Comparison of ENCODE assay signal across 31 cellular contexts in genomic region chr2:126912201-126912600, GRCh38. TPM values are rescaled to one million over a fixed set of nuclear protein-coding genes. Genes with fewer than 3 reads are reported as not detected.
"Had no signal": no experiment of that assay in that cellular context is flagged by ENCODE, and none has a peak within 500 bp of the region (broad histone marks: within the 10 kb centered on the region; RNA-seq: fewer than 3 reads in every experiment).

No MANE protein-coding gene starts in this region.

- H2AFZ ChIP-seq: hepatocyte, parathyroid adenoma had no signal

- H3K4me3 ChIP-seq: gastroesophageal sphincter, heart left ventricle, hepatocyte, left lung, lower lobe of right lung, mucosa of descending colon, prostate gland, skin epidermis, spleen, testis, tibial artery had no signal

- H3K4me3 Mint-ChIP-seq: dendritic cell treated with granulocyte-macrophage colony-stimulating factor and Interleukin-4, amounts not matched to agents 40 ng/mL and 50 ng/mL, for 4 days; mesothelial cell of epicardium; naive B cell; natural killer cell treated with Interleukin-12 subunit alpha and Interleukin-12 subunit beta and Interleukin-15 and Interleukin-18, amount 100 ng/mL, for 72 hours; neural crest cell; stimulated activated memory B cell treated with anti-CD40 and anti-IgM and Interleukin-4, amounts not matched to agents 10 μg/mL and 1 μg/mL and 100 μg/mL, for 72 hours; type B pancreatic cell had no signal

- H3K27ac ChIP-seq: gastroesophageal sphincter, heart left ventricle, hepatocyte, left lung, lower lobe of right lung, neutrophil, parathyroid adenoma, prostate gland, skin epidermis, spleen, testis, tibial artery had no signal

- DNase-seq: effector CD8-positive, alpha-beta T cell; foreskin fibroblast; heart left ventricle; left cardiac atrium; left lung; lower lobe of right lung; mucosa of descending colon; naive B cell; right cardiac atrium; spleen; stimulated activated CD4-positive, alpha-beta T cell treated with anti-CD3 and anti-CD28 coated beads, Interleukin-4, amount 100 ng/mL, for 4 hours; stimulated activated naive CD8-positive, alpha-beta T cell treated with anti-CD3 and anti-CD28 coated beads, Interleukin-15, Interleukin-2, amounts not matched to agents 100 U/mL and 50 U/mL, for 24 hours; substantia nigra; testis had no signal

- H3K36me3 ChIP-seq: gastroesophageal sphincter, heart left ventricle, left lung, lower lobe of right lung, neutrophil, prostate gland, spleen, tibial artery had no signal

- H3K79me2 ChIP-seq: hepatocyte, parathyroid adenoma had no signal

- H3K4me1 ChIP-seq: gastroesophageal sphincter, heart left ventricle, left lung, lower lobe of right lung, parathyroid adenoma, prostate gland, spleen, testis, tibial artery had no signal

- H3K27me3 ChIP-seq: neutrophil, testis, tibial artery had no signal

- H3K9me3 ChIP-seq: gastroesophageal sphincter, heart left ventricle, left lung, lower lobe of right lung, mucosa of descending colon, neutrophil, prostate gland, spleen, testis, tibial artery had no signal

- H3K27me3 Mint-ChIP-seq: dendritic cell treated with granulocyte-macrophage colony-stimulating factor and Interleukin-4, amounts not matched to agents 40 ng/mL and 50 ng/mL, for 4 days had no signal

- H3K4me2 ChIP-seq: hepatocyte had no signal

- H3K4me1 Mint-ChIP-seq: neural crest cell; stimulated activated memory B cell treated with anti-CD40 and anti-IgM and Interleukin-4, amounts not matched to agents 10 μg/mL and 1 μg/mL and 100 μg/mL, for 72 hours had no signal

- H3K36me3 Mint-ChIP-seq: mesothelial cell of epicardium; naive B cell; natural killer cell treated with Interleukin-12 subunit alpha and Interleukin-12 subunit beta and Interleukin-15 and Interleukin-18, amount 100 ng/mL, for 72 hours; stimulated activated memory B cell treated with anti-CD40 and anti-IgM and Interleukin-4, amounts not matched to agents 10 μg/mL and 1 μg/mL and 100 μg/mL, for 72 hours; type B pancreatic cell had no signal

- H3K9me3 Mint-ChIP-seq: dendritic cell treated with granulocyte-macrophage colony-stimulating factor and Interleukin-4, amounts not matched to agents 40 ng/mL and 50 ng/mL, for 4 days; mesothelial cell of epicardium; natural killer cell treated with Interleukin-12 subunit alpha and Interleukin-12 subunit beta and Interleukin-15 and Interleukin-18, amount 100 ng/mL, for 72 hours; neural crest cell; stimulated activated memory B cell treated with anti-CD40 and anti-IgM and Interleukin-4, amounts not matched to agents 10 μg/mL and 1 μg/mL and 100 μg/mL, for 72 hours; type B pancreatic cell had no signal

- ATAC-seq: gastroesophageal sphincter; heart left ventricle; left cardiac atrium; left lung; lower lobe of right lung; mucosa of descending colon; natural killer cell treated with Interleukin-12 subunit alpha and Interleukin-12 subunit beta and Interleukin-15 and Interleukin-18, amount 100 ng/mL, for 72 hours; right cardiac atrium; stimulated activated memory B cell treated with anti-CD40 and anti-IgM and Interleukin-4, amounts not matched to agents 10 μg/mL and 1 μg/mL and 100 μg/mL, for 72 hours; stimulated activated naive CD8-positive, alpha-beta T cell treated with anti-CD3 and anti-CD28 coated beads, Interleukin-15, Interleukin-2, amounts not matched to agents 100 U/mL and 50 U/mL, for 24 hours had no signal

- H3K27ac Mint-ChIP-seq: dendritic cell treated with granulocyte-macrophage colony-stimulating factor and Interleukin-4, amounts not matched to agents 40 ng/mL and 50 ng/mL, for 4 days; mesothelial cell of epicardium; naive B cell; natural killer cell treated with Interleukin-12 subunit alpha and Interleukin-12 subunit beta and Interleukin-15 and Interleukin-18, amount 100 ng/mL, for 72 hours; stimulated activated memory B cell treated with anti-CD40 and anti-IgM and Interleukin-4, amounts not matched to agents 10 μg/mL and 1 μg/mL and 100 μg/mL, for 72 hours; type B pancreatic cell had no signal

RNA-seq across cellular contexts. Expression of gene TEX51, which starts 13.5 kb away (rescaled TPM):
- total RNA-seq: cerebellum; gastroesophageal sphincter; heart left ventricle; hepatocyte; kidney epithelial cell; left cardiac atrium; left lung; lower lobe of right lung; mesothelial cell of epicardium; mucosa of descending colon; natural killer cell treated with Interleukin-12 subunit alpha and Interleukin-12 subunit beta and Interleukin-15 and Interleukin-18, amount 100 ng/mL, for 72 hours; neural crest cell; omental fat pad; right cardiac atrium; spleen; urinary bladder had no signal
